ENCODE assay signal across 1 cellular context in the genomic region with DNA sequence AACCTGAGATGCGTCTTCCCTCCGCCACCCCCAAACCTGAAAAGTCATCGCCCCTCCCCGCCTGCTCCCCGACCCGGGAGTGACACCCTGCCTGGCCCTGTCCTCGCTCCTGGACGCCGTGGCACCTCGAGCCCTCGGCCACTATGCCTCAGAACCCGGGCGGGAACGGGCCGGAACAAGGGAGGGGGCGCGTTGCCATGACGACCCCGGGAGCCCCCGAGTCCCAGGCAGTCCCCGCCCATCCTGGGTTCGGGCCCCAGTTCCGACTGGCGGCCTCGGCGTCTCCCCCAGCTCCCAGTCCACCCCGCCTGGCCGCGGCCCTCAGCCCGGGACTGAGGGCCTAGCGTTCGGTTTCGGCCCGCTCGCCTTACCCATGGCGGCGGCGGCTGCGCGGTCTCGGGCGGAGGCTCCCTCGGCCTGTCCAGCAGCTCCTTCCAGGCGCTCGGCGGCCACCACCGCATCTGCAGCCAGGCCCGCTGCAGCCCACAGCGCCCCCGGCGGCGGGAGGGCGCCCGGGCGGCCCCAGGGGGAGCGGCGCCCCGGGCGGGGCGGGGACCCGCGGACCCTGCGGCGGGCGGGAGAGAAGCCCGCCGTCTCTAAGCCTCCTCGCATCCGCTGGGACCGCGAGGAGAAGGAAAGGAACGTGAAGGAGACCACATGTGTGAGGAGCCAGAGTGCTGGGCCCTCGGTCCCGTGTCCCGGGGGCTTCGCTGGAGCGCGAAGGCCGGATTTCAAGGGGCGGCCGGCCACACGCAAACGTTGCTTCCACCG.
TF ChIP-seq lines count a peak whose summit lies in the region.

A gene with protein sequence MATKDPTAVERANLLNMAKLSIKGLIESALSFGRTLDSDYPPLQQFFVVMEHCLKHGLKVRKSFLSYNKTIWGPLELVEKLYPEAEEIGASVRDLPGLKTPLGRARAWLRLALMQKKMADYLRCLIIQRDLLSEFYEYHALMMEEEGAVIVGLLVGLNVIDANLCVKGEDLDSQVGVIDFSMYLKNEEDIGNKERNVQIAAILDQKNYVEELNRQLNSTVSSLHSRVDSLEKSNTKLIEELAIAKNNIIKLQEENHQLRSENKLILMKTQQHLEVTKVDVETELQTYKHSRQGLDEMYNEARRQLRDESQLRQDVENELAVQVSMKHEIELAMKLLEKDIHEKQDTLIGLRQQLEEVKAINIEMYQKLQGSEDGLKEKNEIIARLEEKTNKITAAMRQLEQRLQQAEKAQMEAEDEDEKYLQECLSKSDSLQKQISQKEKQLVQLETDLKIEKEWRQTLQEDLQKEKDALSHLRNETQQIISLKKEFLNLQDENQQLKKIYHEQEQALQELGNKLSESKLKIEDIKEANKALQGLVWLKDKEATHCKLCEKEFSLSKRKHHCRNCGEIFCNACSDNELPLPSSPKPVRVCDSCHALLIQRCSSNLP (minus strand): TSS at position 463 of the 771 bp plus-strand sequence. CDS start 88 bp downstream, at position 375.

TF ChIP-seq in GM12878, 131 proteins besides CTCF, POLR2A, EP300 and RAD21 (continued from another document):
- TF ChIP-seq, protein P1, sequence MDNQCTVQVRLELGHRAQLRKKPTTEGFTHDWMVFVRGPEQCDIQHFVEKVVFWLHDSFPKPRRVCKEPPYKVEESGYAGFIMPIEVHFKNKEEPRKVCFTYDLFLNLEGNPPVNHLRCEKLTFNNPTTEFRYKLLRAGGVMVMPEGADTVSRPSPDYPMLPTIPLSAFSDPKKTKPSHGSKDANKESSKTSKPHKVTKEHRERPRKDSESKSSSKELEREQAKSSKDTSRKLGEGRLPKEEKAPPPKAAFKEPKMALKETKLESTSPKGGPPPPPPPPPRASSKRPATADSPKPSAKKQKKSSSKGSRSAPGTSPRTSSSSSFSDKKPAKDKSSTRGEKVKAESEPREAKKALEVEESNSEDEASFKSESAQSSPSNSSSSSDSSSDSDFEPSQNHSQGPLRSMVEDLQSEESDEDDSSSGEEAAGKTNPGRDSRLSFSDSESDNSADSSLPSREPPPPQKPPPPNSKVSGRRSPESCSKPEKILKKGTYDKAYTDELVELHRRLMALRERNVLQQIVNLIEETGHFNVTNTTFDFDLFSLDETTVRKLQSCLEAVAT (IDR thresholded peaks at IDR 0.05) = no peak
- TF ChIP-seq TAF1 (IDR thresholded peaks at IDR 0.05; ENCODE audit: borderline replicate concordance, low read depth, low read length) (peak; percentile 74; the same call in 1 of the 2 replicates), EGR1 (IDR thresholded peaks at IDR 0.05; ENCODE audit: borderline replicate concordance in 1 of 2, low read depth in 2 of 2, low read length in 2 of 2) (peak in 1 of 2 experiments; percentile 85; a peak in 2 of 3 replicates), ZNF217 (IDR thresholded peaks at IDR 0.05) (peak; percentile 85; the same call in 1 of the 2 replicates), NR2C1 (IDR thresholded peaks at IDR 0.05) (peak; percentile 44; the same call in 1 of the 2 replicates), ZBED1 (IDR thresholded peaks at IDR 0.05; ENCODE audit: borderline replicate concordance) (no peak), RUNX3 (IDR thresholded peaks at IDR 0.05; ENCODE audit: low read length) (peak; percentile 31; the same call in 1 of the 2 replicates), IKZF1 (conservative IDR thresholded peaks at IDR 0.05) (peak; percentile 87), EZH2 (IDR thresholded peaks at IDR 0.05; ENCODE audit: borderline replicate concordance, control insufficient read depth, low read depth, low read length) (no peak), MEF2A (IDR thresholded peaks at IDR 0.05; ENCODE audit: insufficient read depth, low read depth, low read length) (no peak), POU2F2 (IDR thresholded peaks at IDR 0.05; ENCODE audit: borderline replicate concordance, low read depth, low read length) (peak; percentile 11; the same call in 1 of the 3 replicates), HCFC1 (IDR thresholded peaks at IDR 0.05; ENCODE audit: low read length) (peak; percentile 44; the same call in 1 of the 2 replicates), ZZZ3 (IDR thresholded peaks at IDR 0.05; ENCODE audit: control insufficient read depth, insufficient read length, low read depth) (no peak), FOXK2 (IDR thresholded peaks at IDR 0.05) (no peak), KDM1A (IDR thresholded peaks at IDR 0.05; ENCODE audit: borderline replicate concordance) (no peak), NR2C2 (IDR thresholded peaks at IDR 0.05; ENCODE audit: borderline replicate concordance, control insufficient read depth, insufficient read length, low read depth) (no peak), TARDBP (IDR thresholded peaks at IDR 0.05; ENCODE audit: borderline replicate concordance) (no peak), RB1 (IDR thresholded peaks at IDR 0.05; ENCODE audit: borderline replicate concordance) (peak; percentile 94; the same call in 1 of the 2 replicates), MEF2B (IDR thresholded peaks at IDR 0.05; ENCODE audit: partially characterized antibody, poor library complexity, severe bottlenecking) (peak; percentile 31), SRF (IDR thresholded peaks at IDR 0.05; ENCODE audit: low read depth in 2 of 2, low read length in 2 of 2) (0 out of 4 replicates have a peak, but pooled peaks of 1 of the 2 experiments have one; percentile 33), NR2F1 (conservative IDR thresholded peaks at IDR 0.05) (peak; percentile 63), CHD1 (IDR thresholded peaks at IDR 0.05; ENCODE audit: low read depth, low read length) (no peak), FOXM1 (IDR thresholded peaks at IDR 0.05; ENCODE audit: low read depth, low read length) (no peak), SMARCA5 (IDR thresholded peaks at IDR 0.05) (peak; percentile 99), LARP7 (IDR thresholded peaks at IDR 0.05) (peak; percentile 96), POLR2AphosphoS5 (IDR thresholded peaks at IDR 0.05; ENCODE audit: low read length) (0 out of 2 replicates have a peak, but pooled peaks have one; percentile 47), ZNF24 (IDR thresholded peaks at IDR 0.05) (peak; percentile 52; the same call in 1 of the 2 replicates), ZNF207 (IDR thresholded peaks at IDR 0.05; ENCODE audit: borderline replicate concordance) (0 out of 2 replicates have a peak, but pooled peaks have one; percentile 37), TCF12 (IDR thresholded peaks at IDR 0.05; ENCODE audit: low read depth, low read length) (0 out of 2 replicates have a peak, but pooled peaks have one; percentile 52), BMI1 (IDR thresholded peaks at IDR 0.05; ENCODE audit: borderline replicate concordance) (peak; percentile 96), SIX5 (IDR thresholded peaks at IDR 0.05; ENCODE audit: low read depth, low read length, severe bottlenecking) (peak; percentile 29), RCOR1 (conservative IDR thresholded peaks at IDR 0.05; ENCODE audit: low read depth, low read length) (0 out of 2 replicates have a peak, but pooled peaks have one; percentile 25), BACH1 (IDR thresholded peaks at IDR 0.05; ENCODE audit: borderline replicate concordance) (peak; percentile 84; the same call in 1 of the 2 replicates), GATAD2B (conservative IDR thresholded peaks at IDR 0.05; ENCODE audit: low read depth) (peak; percentile 92), YY1 (IDR thresholded peaks at IDR 0.05; ENCODE audit: low read depth, low read length) (peak; percentile 70; the same call in 1 of the 2 replicates)
- TF ChIP-seq, protein P2, sequence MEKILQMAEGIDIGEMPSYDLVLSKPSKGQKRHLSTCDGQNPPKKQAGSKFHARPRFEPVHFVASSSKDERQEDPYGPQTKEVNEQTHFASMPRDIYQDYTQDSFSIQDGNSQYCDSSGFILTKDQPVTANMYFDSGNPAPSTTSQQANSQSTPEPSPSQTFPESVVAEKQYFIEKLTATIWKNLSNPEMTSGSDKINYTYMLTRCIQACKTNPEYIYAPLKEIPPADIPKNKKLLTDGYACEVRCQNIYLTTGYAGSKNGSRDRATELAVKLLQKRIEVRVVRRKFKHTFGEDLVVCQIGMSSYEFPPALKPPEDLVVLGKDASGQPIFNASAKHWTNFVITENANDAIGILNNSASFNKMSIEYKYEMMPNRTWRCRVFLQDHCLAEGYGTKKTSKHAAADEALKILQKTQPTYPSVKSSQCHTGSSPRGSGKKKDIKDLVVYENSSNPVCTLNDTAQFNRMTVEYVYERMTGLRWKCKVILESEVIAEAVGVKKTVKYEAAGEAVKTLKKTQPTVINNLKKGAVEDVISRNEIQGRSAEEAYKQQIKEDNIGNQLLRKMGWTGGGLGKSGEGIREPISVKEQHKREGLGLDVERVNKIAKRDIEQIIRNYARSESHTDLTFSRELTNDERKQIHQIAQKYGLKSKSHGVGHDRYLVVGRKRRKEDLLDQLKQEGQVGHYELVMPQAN (conservative IDR thresholded peaks at IDR 0.05) = peak; percentile 80; the same call in 1 of the 2 replicates
- TF ChIP-seq, protein P3, sequence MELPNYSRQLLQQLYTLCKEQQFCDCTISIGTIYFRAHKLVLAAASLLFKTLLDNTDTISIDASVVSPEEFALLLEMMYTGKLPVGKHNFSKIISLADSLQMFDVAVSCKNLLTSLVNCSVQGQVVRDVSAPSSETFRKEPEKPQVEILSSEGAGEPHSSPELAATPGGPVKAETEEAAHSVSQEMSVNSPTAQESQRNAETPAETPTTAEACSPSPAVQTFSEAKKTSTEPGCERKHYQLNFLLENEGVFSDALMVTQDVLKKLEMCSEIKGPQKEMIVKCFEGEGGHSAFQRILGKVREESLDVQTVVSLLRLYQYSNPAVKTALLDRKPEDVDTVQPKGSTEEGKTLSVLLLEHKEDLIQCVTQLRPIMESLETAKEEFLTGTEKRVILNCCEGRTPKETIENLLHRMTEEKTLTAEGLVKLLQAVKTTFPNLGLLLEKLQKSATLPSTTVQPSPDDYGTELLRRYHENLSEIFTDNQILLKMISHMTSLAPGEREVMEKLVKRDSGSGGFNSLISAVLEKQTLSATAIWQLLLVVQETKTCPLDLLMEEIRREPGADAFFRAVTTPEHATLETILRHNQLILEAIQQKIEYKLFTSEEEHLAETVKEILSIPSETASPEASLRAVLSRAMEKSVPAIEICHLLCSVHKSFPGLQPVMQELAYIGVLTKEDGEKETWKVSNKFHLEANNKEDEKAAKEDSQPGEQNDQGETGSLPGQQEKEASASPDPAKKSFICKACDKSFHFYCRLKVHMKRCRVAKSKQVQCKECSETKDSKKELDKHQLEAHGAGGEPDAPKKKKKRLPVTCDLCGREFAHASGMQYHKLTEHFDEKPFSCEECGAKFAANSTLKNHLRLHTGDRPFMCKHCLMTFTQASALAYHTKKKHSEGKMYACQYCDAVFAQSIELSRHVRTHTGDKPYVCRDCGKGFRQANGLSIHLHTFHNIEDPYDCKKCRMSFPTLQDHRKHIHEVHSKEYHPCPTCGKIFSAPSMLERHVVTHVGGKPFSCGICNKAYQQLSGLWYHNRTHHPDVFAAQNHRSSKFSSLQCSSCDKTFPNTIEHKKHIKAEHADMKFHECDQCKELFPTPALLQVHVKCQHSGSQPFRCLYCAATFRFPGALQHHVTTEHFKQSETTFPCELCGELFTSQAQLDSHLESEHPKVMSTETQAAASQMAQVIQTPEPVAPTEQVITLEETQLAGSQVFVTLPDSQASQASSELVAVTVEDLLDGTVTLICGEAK (IDR thresholded peaks at IDR 0.05; ENCODE audit: borderline replicate concordance) = no peak
- TF ChIP-seq, protein P4, sequence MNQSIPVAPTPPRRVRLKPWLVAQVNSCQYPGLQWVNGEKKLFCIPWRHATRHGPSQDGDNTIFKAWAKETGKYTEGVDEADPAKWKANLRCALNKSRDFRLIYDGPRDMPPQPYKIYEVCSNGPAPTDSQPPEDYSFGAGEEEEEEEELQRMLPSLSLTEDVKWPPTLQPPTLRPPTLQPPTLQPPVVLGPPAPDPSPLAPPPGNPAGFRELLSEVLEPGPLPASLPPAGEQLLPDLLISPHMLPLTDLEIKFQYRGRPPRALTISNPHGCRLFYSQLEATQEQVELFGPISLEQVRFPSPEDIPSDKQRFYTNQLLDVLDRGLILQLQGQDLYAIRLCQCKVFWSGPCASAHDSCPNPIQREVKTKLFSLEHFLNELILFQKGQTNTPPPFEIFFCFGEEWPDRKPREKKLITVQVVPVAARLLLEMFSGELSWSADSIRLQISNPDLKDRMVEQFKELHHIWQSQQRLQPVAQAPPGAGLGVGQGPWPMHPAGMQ (IDR thresholded peaks at IDR 0.05; ENCODE audit: borderline replicate concordance) = no peak
- TF ChIP-seq, protein P5, sequence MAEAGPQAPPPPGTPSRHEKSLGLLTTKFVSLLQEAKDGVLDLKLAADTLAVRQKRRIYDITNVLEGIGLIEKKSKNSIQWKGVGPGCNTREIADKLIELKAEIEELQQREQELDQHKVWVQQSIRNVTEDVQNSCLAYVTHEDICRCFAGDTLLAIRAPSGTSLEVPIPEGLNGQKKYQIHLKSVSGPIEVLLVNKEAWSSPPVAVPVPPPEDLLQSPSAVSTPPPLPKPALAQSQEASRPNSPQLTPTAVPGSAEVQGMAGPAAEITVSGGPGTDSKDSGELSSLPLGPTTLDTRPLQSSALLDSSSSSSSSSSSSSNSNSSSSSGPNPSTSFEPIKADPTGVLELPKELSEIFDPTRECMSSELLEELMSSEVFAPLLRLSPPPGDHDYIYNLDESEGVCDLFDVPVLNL (IDR thresholded peaks at IDR 0.05; ENCODE audit: low read depth, low read length) = 0 out of 2 replicates have a peak, but pooled peaks have one; percentile 34
- TF ChIP-seq, protein P6, sequence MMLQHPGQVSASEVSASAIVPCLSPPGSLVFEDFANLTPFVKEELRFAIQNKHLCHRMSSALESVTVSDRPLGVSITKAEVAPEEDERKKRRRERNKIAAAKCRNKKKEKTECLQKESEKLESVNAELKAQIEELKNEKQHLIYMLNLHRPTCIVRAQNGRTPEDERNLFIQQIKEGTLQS (IDR thresholded peaks at IDR 0.05; ENCODE audit: borderline replicate concordance, extremely low read depth, low read depth, low read length) = 0 out of 2 replicates have a peak, but pooled peaks have one; percentile 4
- TF ChIP-seq, protein P7, sequence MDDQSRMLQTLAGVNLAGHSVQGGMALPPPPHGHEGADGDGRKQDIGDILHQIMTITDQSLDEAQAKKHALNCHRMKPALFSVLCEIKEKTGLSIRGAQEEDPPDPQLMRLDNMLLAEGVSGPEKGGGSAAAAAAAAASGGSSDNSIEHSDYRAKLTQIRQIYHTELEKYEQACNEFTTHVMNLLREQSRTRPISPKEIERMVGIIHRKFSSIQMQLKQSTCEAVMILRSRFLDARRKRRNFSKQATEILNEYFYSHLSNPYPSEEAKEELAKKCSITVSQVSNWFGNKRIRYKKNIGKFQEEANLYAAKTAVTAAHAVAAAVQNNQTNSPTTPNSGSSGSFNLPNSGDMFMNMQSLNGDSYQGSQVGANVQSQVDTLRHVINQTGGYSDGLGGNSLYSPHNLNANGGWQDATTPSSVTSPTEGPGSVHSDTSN (IDR thresholded peaks at IDR 0.05; ENCODE audit: insufficient replicate concordance, low read depth, low read length) = no peak
